ENCODE assay signal across 17 cellular contexts in the genomic region with DNA sequence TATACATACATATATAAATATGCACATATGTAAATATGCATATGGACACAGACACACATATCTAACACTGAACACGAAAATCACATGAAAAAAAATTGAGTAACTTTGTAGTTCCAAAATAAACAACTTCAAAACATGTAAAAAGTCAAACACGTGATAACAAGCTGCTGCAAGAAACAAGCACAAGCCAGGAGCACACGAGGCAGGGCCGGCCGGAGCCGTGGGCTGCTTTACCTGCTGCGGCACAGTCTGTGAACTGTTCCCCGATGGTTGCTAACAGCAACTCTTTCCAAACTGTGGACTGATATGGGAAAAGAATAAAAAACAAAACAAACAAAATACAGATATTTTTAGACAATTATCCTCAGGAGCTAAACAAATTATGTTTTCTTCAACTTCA. TPM values are rescaled to one million over a fixed set of nuclear protein-coding genes. Genes with fewer than 3 reads are reported as not detected.
DNase-seq lines count a peak whose midpoint lies in the region; ATAC-seq and TF ChIP-seq lines count a peak whose summit lies in the region.
"Had no signal": no experiment of that assay in that cellular context is flagged by ENCODE, and none has a peak within 500 bp of the region (broad histone marks: within the 10 kb centered on the region; RNA-seq: fewer than 3 reads in every experiment).

No MANE protein-coding gene starts in this region.

- TF ChIP-seq CTCF in fibroblast of villous mesenchyme (IDR thresholded peaks at IDR 0.05; ENCODE audit: insufficient read depth, low read depth, low read length): no peak
- TF ChIP-seq CTCF in neural crest cell (conservative IDR thresholded peaks at IDR 0.05): no peak
- TF ChIP-seq CTCF in thyroid gland (IDR thresholded peaks at IDR 0.05): no peak

- intact Hi-C loops in thyroid gland (cut with DNase I): no loop called here

- peaks cover 43 to 58% of the 10 kb centered on the region in 2 donors for H3K4me1 ChIP-seq in thyroid gland

- no peaks in the 10 kb centered on the region for H3K9me3 ChIP-seq in T-helper 17 cell (ENCODE audit: control insufficient read depth, low read length, poor library complexity, severe bottlenecking)
- no peaks in the 10 kb centered on the region for H3K9me3 ChIP-seq in thyroid gland
- H3K9me3 ChIP-seq: adrenal gland, heart left ventricle, thoracic aorta had no signal

- no peak for ATAC-seq in T-helper 17 cell
- ATAC-seq in GM21390 (IDR thresholded peaks at IDR 0.05; ENCODE audit: unreplicated experiment): no peak
- ATAC-seq: heart left ventricle, natural killer cell had no signal

- H3K27me3 ChIP-seq in thyroid gland: no peaks in the 10 kb centered on the region
- H3K27me3 ChIP-seq: adrenal gland, heart left ventricle had no signal

- WGBS in thyroid gland, 2 donors: 15 to 26% methylated on average over 8 of the region's 8 CpGs

- no peak overlapping the region for H3K27ac Mint-ChIP-seq in T-helper 17 cell
- H3K27ac Mint-ChIP-seq in neural crest cell (ENCODE audit: unreplicated experiment): peak overlapping the region; percentile 64
- H3K27ac Mint-ChIP-seq: immature natural killer cell had no signal

- no peaks in the 10 kb centered on the region for H3K36me3 ChIP-seq in thyroid gland
- H3K36me3 ChIP-seq: adrenal gland, thoracic aorta had no signal

- peaks cover 5% of the 10 kb centered on the region for H3K9me3 Mint-ChIP-seq in neural crest cell
- H3K9me3 Mint-ChIP-seq: immature natural killer cell, natural killer cell had no signal

- H3K27ac ChIP-seq in thyroid gland: peak overlapping the region; percentile 85 to 95 (median 91)
- H3K27ac ChIP-seq: adrenal gland, thoracic aorta had no signal

- DNase-seq in T-helper 17 cell: no peak
- DNase-seq in fibroblast of villous mesenchyme (ENCODE audit: low read depth): peak; percentile 24
- no peak for DNase-seq in neural crest cell (ENCODE audit: low read depth, low spot score)
- peak; percentile 72 to 79 for DNase-seq in thyroid gland
- no peak for DNase-seq in G401 (ENCODE audit: low spot score)
- no peak for DNase-seq in D341Med (ENCODE audit: low spot score)
- no peak for DNase-seq in activated CD4-positive, alpha-beta T cell treated with anti-CD3 and anti-CD28 coated beads, Interleukin-2, amount 50 U/mL, for 1 hour
- DNase-seq: adrenal gland; caudate nucleus; effector CD4-positive, alpha-beta T cell; heart left ventricle; immature natural killer cell; natural killer cell; NCI-H1105 treated with DMSO at 0.1 percent for 48 hours; NCI-H510A had no signal

- H3K27me3 Mint-ChIP-seq in T-helper 17 cell (no peaks in the 10 kb centered on the region), neural crest cell (ENCODE audit: low read depth) (no peaks in the 10 kb centered on the region)

- TF ChIP-seq POLR2A in thyroid gland (IDR thresholded peaks at IDR 0.05): peak in 1 of 2 donors; percentile 29

- H3K4me1 Mint-ChIP-seq in T-helper 17 cell (peaks cover 18% of the 10 kb centered on the region), neural crest cell (peaks cover 43% of the 10 kb centered on the region)

- in situ Hi-C loops in G401 (cut with HindIII; ENCODE audit: low sequenced_read_pairs): loop anchor here (5.0 kb wide), 1 partner anchor 101 kb away; no protein-coding TSS in a partner anchor

- H3K4me3 Mint-ChIP-seq in T-helper 17 cell (peak overlapping the region; percentile 7), neural crest cell (no peak overlapping the region)
- H3K4me3 Mint-ChIP-seq: immature natural killer cell, natural killer cell had no signal

- no peak overlapping the region for H3K4me3 ChIP-seq in fibroblast of villous mesenchyme (ENCODE audit: low read depth, low read length)
- H3K4me3 ChIP-seq in thyroid gland (replicated peaks in 1 of 3): no peak overlapping the region
- H3K4me3 ChIP-seq: adrenal gland, heart left ventricle, thoracic aorta had no signal

- H3K36me3 Mint-ChIP-seq in T-helper 17 cell (ENCODE audit: low read depth): peaks cover 8% of the 10 kb centered on the region
- H3K36me3 Mint-ChIP-seq in neural crest cell (ENCODE audit: low read depth): peaks cover 7% of the 10 kb centered on the region

RNA-seq across cellular contexts. Expression of a gene that starts 31.6 kb away (rescaled TPM):
- 10 to 100 TPM; 41.4 to 63.7 TPM for total RNA-seq in T-helper 17 cell
- total RNA-seq in fibroblast of villous mesenchyme: 0.43 and 0.64 TPM in 2 replicates
- 8.9 TPM in 2 replicates for total RNA-seq in neural crest cell
- 10 to 100 TPM; 18.4 to 26.6 (median 26.0) TPM for total RNA-seq in thyroid gland
- total RNA-seq in G401 (2014; rRNA removed; shearing (Covaris generic)): not detected in 2 replicates

Comparison
In these comparisons a context has a peak if more than half of its experiments do, and no peak if none do; other contexts are left out.
1. DNase-seq: peak in fibroblast of villous mesenchyme (single experiment) and thyroid gland (2 of 2); none in T-helper 17 cell (0 of 3), neural crest cell (single experiment), G401 (single experiment), D341Med (single experiment) and activated CD4-positive, alpha-beta T cell treated with anti-CD3 and anti-CD28 coated beads, Interleukin-2, amount 50 U/mL, for 1 hour (single experiment).